ENCODE assay signal across 8 cellular contexts in genomic region chr12:108826807-108827721, GRCh38. TPM values are rescaled to one million over a fixed set of nuclear protein-coding genes. Genes with fewer than 3 reads are reported as not detected.
DNase-seq lines count a peak whose midpoint lies in the region; ATAC-seq and TF ChIP-seq lines count a peak whose summit lies in the region.

No MANE protein-coding gene starts in this region.

- peaks cover 19 to 52% (median 31%) of the 10 kb centered on the region in 11 experiments; a peak in 21 of 22 replicates for H3K36me3 ChIP-seq in BLaER1 treated with 17β-estradiol and CSF1 and Interleukin-3, amounts not matched to agents 10 nM and 100 nM
- peaks cover 4 to 38% (median 30%) of the 10 kb centered on the region in 4 donors for H3K36me3 ChIP-seq in esophagus muscularis mucosa
- H3K36me3 ChIP-seq in neutrophil: peaks cover 43% of the 10 kb centered on the region

- H3K9me3 ChIP-seq in BLaER1 treated with 17β-estradiol and CSF1 and Interleukin-3, amounts not matched to agents 10 nM and 100 nM (replicated peaks in 1 of 11): no peaks in the 10 kb centered on the region
- H3K9me3 ChIP-seq in esophagus muscularis mucosa: no peaks in the 10 kb centered on the region
- no peaks in the 10 kb centered on the region for H3K9me3 ChIP-seq in neutrophil

- no peak for TF ChIP-seq POLR2A in esophagus muscularis mucosa (IDR thresholded peaks at IDR 0.05; ENCODE audit: low read depth)

- peak overlapping the region; percentile 62 to 92 (median 81) for H3K27ac ChIP-seq in BLaER1 treated with 17β-estradiol and CSF1 and Interleukin-3, amounts not matched to agents 10 nM and 100 nM
- peak overlapping the region; percentile 79 to 91 (median 83) for H3K27ac ChIP-seq in esophagus muscularis mucosa (replicated peaks in 1 of 4)
- peak overlapping the region; percentile 76 for H3K27ac ChIP-seq in neutrophil

- ATAC-seq in GM21515 (IDR thresholded peaks at IDR 0.05; ENCODE audit: unreplicated experiment): no peak

- WGBS in esophagus muscularis mucosa: 49% methylated on average over 19 of the region's 20 CpGs

- no peak for TF ChIP-seq CTCF in esophagus muscularis mucosa (IDR thresholded peaks at IDR 0.05)
- TF ChIP-seq CTCF in neutrophil (IDR thresholded peaks at IDR 0.05): no peak

- TF ChIP-seq EP300 in esophagus muscularis mucosa (IDR thresholded peaks at IDR 0.05): no peak

- DNase-seq in RPMI7951 (ENCODE audit: low read depth) (peak; percentile 99), esophagus muscularis mucosa (ENCODE audit: extremely low spot score) (no peak), NCI-H748 (lab: John Stamatoyannopoulos, UW; ENCODE audit: unreplicated experiment) (no peak), RPMI8226 (no peak), NCI-H1092 treated with DMSO at 0.1 percent for 48 hours (lab: John Stamatoyannopoulos, UW) (no peak)

- peak overlapping the region; percentile 39 to 83 (median 68); a peak in 21 of 22 replicates for H3K9ac ChIP-seq in BLaER1 treated with 17β-estradiol and CSF1 and Interleukin-3, amounts not matched to agents 10 nM and 100 nM

- no peaks in the 10 kb centered on the region for H3K27me3 ChIP-seq in BLaER1 treated with 17β-estradiol and CSF1 and Interleukin-3, amounts not matched to agents 10 nM and 100 nM
- no peaks in the 10 kb centered on the region for H3K27me3 ChIP-seq in esophagus muscularis mucosa
- no peaks in the 10 kb centered on the region for H3K27me3 ChIP-seq in neutrophil

- H3K4me2 ChIP-seq in BLaER1 treated with 17β-estradiol and CSF1 and Interleukin-3, amounts not matched to agents 10 nM and 100 nM: peak overlapping the region; percentile 82 to 93 (median 89)

- peak overlapping the region in 9 of 10 experiments; percentile 3 to 51 (median 22); a peak in 14 of 20 replicates for H3K4me3 ChIP-seq in BLaER1 treated with 17β-estradiol and CSF1 and Interleukin-3, amounts not matched to agents 10 nM and 100 nM
- H3K4me3 ChIP-seq in esophagus muscularis mucosa (peak overlapping the region; percentile 17 to 34 (median 29)), neutrophil (ENCODE audit: low read depth in 1 of 2, low read length in 1 of 2) (peak overlapping the region in 1 of 2 experiments; percentile 7)

- H3K4me1 ChIP-seq in BLaER1 treated with 17β-estradiol and CSF1 and Interleukin-3, amounts not matched to agents 10 nM and 100 nM: peaks cover 62 to 83% (median 68%) of the 10 kb centered on the region in 10 experiments
- H3K4me1 ChIP-seq in esophagus muscularis mucosa: peaks cover 79 to 87% (median 82%) of the 10 kb centered on the region in 4 donors
- H3K4me1 ChIP-seq in neutrophil (ENCODE audit: control insufficient read depth in 1 of 2, insufficient read depth in 1 of 2, low read depth in 1 of 2, low read length in 1 of 2): peaks cover 41 to 42% of the 10 kb centered on the region in 2 experiments

- intact Hi-C loops in esophagus muscularis mucosa (cut with DNase I): no loop called here

- H4K20me1 ChIP-seq in BLaER1 treated with 17β-estradiol and CSF1 and Interleukin-3, amounts not matched to agents 10 nM and 100 nM: peaks cover 0 to 14% (median 0%) of the 10 kb centered on the region in 11 experiments; a peak in 5 of 22 replicates

RNA-seq across cellular contexts. Expression of gene SSH1, which starts 30.3 kb away (rescaled TPM):
- total RNA-seq in RPMI7951 (2014; rRNA removed; shearing (Covaris generic)): 21.1 and 23.7 TPM in 2 replicates
- 10 to 100 TPM; 14.1 to 40.9 (median 28.7) TPM for total RNA-seq in esophagus muscularis mucosa

RNA-seq across cellular contexts. Expression of gene DAO, which starts 52.8 kb away (rescaled TPM):
- not detected in 2 replicates for total RNA-seq in RPMI7951 (2014; rRNA removed; shearing (Covaris generic))
- total RNA-seq in esophagus muscularis mucosa: not detected
